8 cellular contexts compared by ENCODE assay signal in genomic region chr6:33417903-33418689, GRCh38. TPM values are rescaled to one million over a fixed set of nuclear protein-coding genes. Genes with fewer than 3 reads are reported as not detected.
DNase-seq lines count a peak whose midpoint lies in the region; ATAC-seq, FAIRE-seq and TF ChIP-seq lines count a peak whose summit lies in the region.

TSS of gene CUTA (minus strand) at chr6:33418107. CDS start at chr6:33418000, 107 bp downstream.

- BruUV-seq in HepG2 (replicated peaks; lab: Mats Ljungman, UMichigan), result no TSS peak

- H3K36me3 ChIP-seq in HepG2 (replicated peaks in 1 of 2; ENCODE audit: control insufficient read depth in 1 of 2, insufficient read depth in 2 of 2, low read length in 2 of 2), result peaks cover 16 to 22% of the 10 kb centered on the region in 2 experiments

- peak; percentile 67 for TF ChIP-seq CTCF in C4-2B (conservative IDR thresholded peaks at IDR 0.05)
- peak; percentile 76 for TF ChIP-seq CTCF in HepG2 (CRISPR knock-in tag; IDR thresholded peaks at IDR 0.05)

- H3K4me1 ChIP-seq in HepG2 (ENCODE audit: insufficient read depth, low read length), result peaks cover 42% of the 10 kb centered on the region

- DNase-seq in NCI-H748 treated with DMSO at 0.1 percent for 48 hours (lab: John Stamatoyannopoulos, UW) (peak; percentile 100), dermis blood vessel endothelial cell (peak; percentile 100), HepG2 (ENCODE audit: low spot score) (peak; percentile 100)
- DNase-seq in activated CD4-positive, alpha-beta T cell treated with anti-CD3 and anti-CD28 coated beads, Interleukin-2, amount 50 U/mL, for 4 hours, result peak; percentile 98 to 99
- peak; percentile 98 for DNase-seq in stimulated activated CD4-positive, alpha-beta T cell treated with anti-CD3 and anti-CD28 coated beads, Interleukin-4, amount 100 ng/mL, for 24 hours

- peak within 1 kb of the TSS; percentile 68 to 96 (median 82) for H3K4me3 ChIP-seq in HepG2 (replicated peaks in 1 of 3; ENCODE audit: insufficient read depth in 1 of 3, low read depth in 2 of 3, low read length in 3 of 3)

- peak; percentile 100 for FAIRE-seq in HepG2 (lab: Jason Lieb, UNC)

- H3K27me3 ChIP-seq in HepG2 (ENCODE audit: control insufficient read depth in 1 of 2, insufficient read depth in 2 of 2, low read length in 2 of 2), result peaks cover 2 to 21% of the 10 kb centered on the region in 2 experiments; a peak in 3 of 5 replicates

- TF ChIP-seq POLR2A in HepG2 (IDR thresholded peaks at IDR 0.05; ENCODE audit: insufficient read depth in 1 of 2, low read depth in 2 of 2, low read length in 2 of 2), result peak in 1 of 2 experiments; percentile 78; a peak in 2 of 4 replicates

- intact Hi-C loops in HepG2 (cut with micrococcal nuclease; ENCODE audit: unreplicated experiment), result loop anchor here (1.0 kb wide), 2 partner anchors 8 to 27 kb away; partner anchors contain the start of gene KIFC1

- no peak within 1 kb of the TSS for H2AFZ ChIP-seq in HepG2 (ENCODE audit: low read length)

- in situ Hi-C loops in HepG2 (cut with HindIII; ENCODE audit: extremely low pct_ligation_motif_present, low pct_unique_long_range_greater_than_20kb), result loop anchor here (10.0 to 25.0 kb wide), 2 partner anchors 131 to 213 kb away; partner anchors contain the start of genes B3GALT4, HSD17B8, PFDN6 and RGL2

- no peaks in the 10 kb centered on the region for H3K9me3 ChIP-seq in HepG2 (ENCODE audit: low read length)

- H3K27ac ChIP-seq in C4-2B (peak within 1 kb of the TSS; percentile 78), HepG2 (ENCODE audit: extremely low read length, insufficient read depth, low read length) (peak within 1 kb of the TSS; percentile 82)

- peak within 1 kb of the TSS; percentile 97 for H3K4me2 ChIP-seq in HepG2 (ENCODE audit: low read depth, low read length)

- CTCF ChIA-PET in HepG2 (lab: Yijun Ruan, JAX; ENCODE audit: low intra/inter-chr PET ratio, low total read pairs), result no interaction called here

- peak within 1 kb of the TSS; percentile 85 for H3K9ac ChIP-seq in HepG2 (ENCODE audit: insufficient read depth, low read depth, low read length)

- peak; percentile 82 for ATAC-seq in GM19351 (IDR thresholded peaks at IDR 0.05; ENCODE audit: unreplicated experiment)
- peak; percentile 55 for ATAC-seq in HG03558 (IDR thresholded peaks at IDR 0.05; ENCODE audit: extremely low read depth, unreplicated experiment)
- ATAC-seq in HepG2, result peak; percentile 94

- peaks cover 21% of the 10 kb centered on the region for H3K79me2 ChIP-seq in HepG2 (ENCODE audit: insufficient read depth, low read length)

- POLR2A ChIA-PET in HepG2 (lab: Yijun Ruan, JAX), result interaction anchor here (0.8 to 2.8 kb wide), 17 partner anchors 8 to 446 kb away, joined by 3 to 23 read pairs (median 7); partner anchors contain the start of genes PFDN6, RPS18, VPS52 and WDR46

- TF ChIP-seq EP300 in HepG2 (IDR thresholded peaks at IDR 0.05; ENCODE audit: low read depth in 2 of 2, low read length in 2 of 2), result peak in 1 of 2 experiments; percentile 6; a peak in 1 of 4 replicates
- no peak; the same call in 1 of the 2 replicates for TF ChIP-seq EP300 in HepG2 (CRISPR knock-in tag; IDR thresholded peaks at IDR 0.05; ENCODE audit: borderline replicate concordance)

- no peaks in the 10 kb centered on the region for H4K20me1 ChIP-seq in HepG2 (ENCODE audit: insufficient read depth, low read length)

- no peak for TF ChIP-seq RAD21 in HepG2 (CRISPR knock-in tag; IDR thresholded peaks at IDR 0.05)

- 3% methylated on average over 16 of the region's 51 CpGs for WGBS in HepG2 (ENCODE audit: low lambda C conversion rate)

TF ChIP-seq in HepG2, 621 proteins besides CTCF, POLR2A, EP300 and RAD21 (continues in another document):
- no peak; the same call in 1 of the 2 replicates for TF ChIP-seq HMG20A (CRISPR knock-in tag; IDR thresholded peaks at IDR 0.05; ENCODE audit: borderline replicate concordance)
- TF ChIP-seq TBP (CRISPR knock-in tag; IDR thresholded peaks at IDR 0.05), result no peak
- peak; percentile 68 for TF ChIP-seq MIER3 (CRISPR knock-in tag; IDR thresholded peaks at IDR 0.05; ENCODE audit: borderline replicate concordance)
- peak; percentile 53 for TF ChIP-seq ZNF143 (CRISPR knock-in tag; IDR thresholded peaks at IDR 0.05)
- TF ChIP-seq ZFP90 (CRISPR knock-in tag; IDR thresholded peaks at IDR 0.05; ENCODE audit: borderline replicate concordance), result peak; percentile 78; the same call in 1 of the 2 replicates
- 0 out of 2 replicates have a peak, but pooled peaks have one; percentile 52 for TF ChIP-seq FUBP1 (CRISPR knock-in tag; IDR thresholded peaks at IDR 0.05; ENCODE audit: borderline replicate concordance)
- peak; percentile 64; the same call in 1 of the 2 replicates for TF ChIP-seq SRY (CRISPR knock-in tag; IDR thresholded peaks at IDR 0.05)
- no peak for TF ChIP-seq CEBPB (IDR thresholded peaks at IDR 0.05; ENCODE audit: borderline replicate concordance, low read depth, low read length)
- no peak for TF ChIP-seq ARID3A (IDR thresholded peaks at IDR 0.05; ENCODE audit: low read depth, low read length)
- peak; percentile 93; the same call in 1 of the 2 replicates for TF ChIP-seq TFDP1 (CRISPR knock-in tag; IDR thresholded peaks at IDR 0.05; ENCODE audit: borderline replicate concordance)
- TF ChIP-seq SPEN (CRISPR knock-in tag; IDR thresholded peaks at IDR 0.05; ENCODE audit: low read depth), result peak; percentile 88
- TF ChIP-seq ZFP1 (CRISPR knock-in tag; IDR thresholded peaks at IDR 0.05), result 0 out of 2 replicates have a peak, but pooled peaks have one; percentile 71
- no peak for TF ChIP-seq ZFP36L1 (CRISPR knock-in tag; IDR thresholded peaks at IDR 0.05)

RNA-seq across cellular contexts. Expression of gene CUTA, which starts in this region (rescaled TPM):
- 61.3 and 61.7 TPM in 2 replicates for total RNA-seq in dermis blood vessel endothelial cell
- 106 and 180 TPM in 2 replicates for total RNA-seq in HepG2 (2016; rRNA removed; fragmentation: Illumina TruSeq; extraction: Trizol)
- total RNA-seq in HepG2 (2016; cell fraction: cytosol; rRNA removed; fragmentation: Illumina TruSeq; extraction: Trizol; ENCODE audit: low read depth), result 87.7 and 122 TPM in 2 replicates
- 99.2 and 177 TPM in 2 replicates for total RNA-seq in HepG2 (2016; cell fraction: insoluble cytoplasmic fraction; rRNA removed; fragmentation: Illumina TruSeq; extraction: Trizol)
- 103 and 132 TPM in 2 replicates for total RNA-seq in HepG2 (2016; cell fraction: membrane; rRNA removed; fragmentation: Illumina TruSeq; extraction: Trizol)
- total RNA-seq in HepG2 (2016; cell fraction: nucleus; rRNA removed; fragmentation: Illumina TruSeq; extraction: Trizol), result 108 and 119 TPM in 2 replicates
- polyA plus RNA-seq in HepG2 (2011; rRNA removed), result 169 and 170 TPM in 2 replicates
- 216 and 233 TPM in 2 replicates for polyA plus RNA-seq in HepG2 (2011; cell fraction: cytosol; rRNA removed)
- 172 and 210 TPM in 2 replicates for polyA plus RNA-seq in HepG2 (2011; cell fraction: nucleus; rRNA removed)
- 255 and 283 TPM in 2 replicates for polyA plus RNA-seq in HepG2 (2012)
- 146 and 200 TPM in 2 replicates for polyA plus RNA-seq in HepG2 (2016; cell fraction: cytosol; fragmentation: Illumina TruSeq; extraction: Trizol; ENCODE audit: low read depth)
- 151 and 161 TPM in 2 replicates for polyA plus RNA-seq in HepG2 (2016; cell fraction: insoluble cytoplasmic fraction; fragmentation: Illumina TruSeq; extraction: Trizol; ENCODE audit: low read depth)
- polyA plus RNA-seq in HepG2 (2016; cell fraction: membrane; fragmentation: Illumina TruSeq; extraction: Trizol; ENCODE audit: low read depth), result 164 and 192 TPM in 2 replicates
- 257 and 280 TPM in 2 replicates for polyA plus RNA-seq in HepG2 (2016; cell fraction: nucleus; fragmentation: Illumina TruSeq; extraction: Trizol; ENCODE audit: insufficient read depth, low read depth)
- 123 and 177 TPM in 2 replicates for polyA minus RNA-seq in HepG2 (2011; rRNA and poly(A)+ RNA removed; ENCODE audit: low replicate concordance)
- polyA minus RNA-seq in HepG2 (2011; cell fraction: cytosol; rRNA and poly(A)+ RNA removed), result 58.9 and 70.6 TPM in 2 replicates
- 46.0 and 46.9 TPM in 2 replicates for polyA minus RNA-seq in HepG2 (2011; cell fraction: nucleus; rRNA and poly(A)+ RNA removed)

Comparison
In these comparisons a context has a peak if more than half of its experiments do, and no peak if none do; other contexts are left out.
1. Peak in every context shown above with its lines: DNase-seq, ATAC-seq, H3K4me3 ChIP-seq and H3K27ac ChIP-seq.